Comparison of ENCODE assay signal across 35 cellular contexts in the genomic region with DNA sequence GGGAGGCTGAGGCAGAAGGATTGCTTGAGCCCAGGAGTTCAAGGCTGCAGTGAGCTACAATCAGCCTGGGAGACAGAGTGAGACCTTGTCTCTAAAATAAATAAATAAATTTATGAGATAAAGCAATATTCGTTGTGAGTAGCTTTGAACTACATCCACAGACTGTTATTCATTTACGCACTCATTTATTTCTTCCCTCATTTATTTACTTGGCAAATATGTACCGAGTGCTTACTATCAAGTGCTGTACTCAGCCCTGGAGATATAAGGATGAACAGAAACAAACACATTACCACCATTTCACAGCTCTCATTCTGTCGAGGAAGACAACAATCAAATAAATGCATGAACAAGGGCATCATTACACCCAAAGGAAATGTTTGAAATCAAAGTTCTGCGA. TPM values are rescaled to one million over a fixed set of nuclear protein-coding genes. Genes with fewer than 3 reads are reported as not detected.
"Had no signal": no experiment of that assay in that cellular context is flagged by ENCODE, and none has a peak within 500 bp of the region (broad histone marks: within the 10 kb centered on the region; RNA-seq: fewer than 3 reads in every experiment).

No MANE protein-coding gene starts in this region.

- H3K27ac ChIP-seq: adrenal gland, cardiac muscle cell, VCaP had no signal

- DNase-seq: activated B cell treated with CpG ODN at 0.5 μM for 24 hours; activated CD4-positive, alpha-beta memory T cell treated with anti-CD3 and anti-CD28 coated beads for 36 hours; activated CD4-positive, alpha-beta T cell treated with anti-CD3 and anti-CD28 coated beads for 4 hours; activated CD4-positive, alpha-beta T cell treated with anti-CD3 and anti-CD28 coated beads, Interleukin-2, amount 10 ng/mL, durations not matched to agents 24 days and 14 days; activated CD4-positive, alpha-beta T cell treated with anti-CD3 and anti-CD28 coated beads, Interleukin-2, amount 50 U/mL, for 1 hour; activated CD4-positive, alpha-beta T cell treated with anti-CD3 and anti-CD28 coated beads, Interleukin-2, amount 50 U/mL, for 4 hours; activated CD4-positive, CD25-positive, alpha-beta regulatory T cell treated with anti-CD3 and anti-CD28 coated beads, Interleukin-2, amount 50 U/mL, for 72 hours; activated CD8-positive, alpha-beta memory T cell treated with anti-CD3 and anti-CD28 coated beads, Interleukin-2, amount 50 U/mL, for 4 hours; activated CD8-positive, alpha-beta T cell treated with anti-CD3 and anti-CD28 coated beads for 36 hours; activated effector memory CD4-positive, alpha-beta T cell treated with anti-CD3 and anti-CD28 coated beads, Interleukin-2, amount 50 U/mL, for 16 hours; activated gamma-delta T cell treated with Interleukin-2 at 50 U/mL for 16 hours; activated naive CD4-positive, alpha-beta T cell; activated naive CD4-positive, alpha-beta T cell treated with anti-CD3 and anti-CD28 coated beads for 36 hours; activated naive CD4-positive, alpha-beta T cell treated with anti-CD3 and anti-CD28 coated beads, Interleukin-2, amount 50 U/mL, for 16 hours; activated naive CD8-positive, alpha-beta T cell treated with anti-CD3 and anti-CD28 coated beads for 36 hours; activated T-cell treated with anti-CD3 and anti-CD28 coated beads for 4 hours; activated T-cell treated with anti-CD3 and anti-CD28 coated beads, Interleukin-2, amount 50 U/mL, for 1 hour; activated T-cell treated with anti-CD3 and anti-CD28 coated beads, Interleukin-2, amount 50 U/mL, for 4 hours; activated T-cell treated with anti-CD3 and anti-CD28 coated beads, Interleukin-2, amount 50 U/mL, for 72 hours; adrenal gland; amniotic stem cell; aorta; caudate nucleus; cerebellar nuclear complex; T-helper 2 cell; T-helper 9 cell had no signal

- H3K9me3 ChIP-seq: adrenal gland had no signal

- ATAC-seq: activated CD8-positive, alpha-beta T cell treated with anti-CD3 and anti-CD28 coated beads for 36 hours; activated naive CD4-positive, alpha-beta T cell treated with anti-CD3 and anti-CD28 coated beads, Interleukin-2, amount 50 U/mL, for 72 hours; activated T-cell treated with anti-CD3 and anti-CD28 coated beads, Interleukin-2, amount 50 U/mL, for 4 hours; activated T-cell treated with anti-CD3 and anti-CD28 coated beads, Interleukin-2, amount 50 U/mL, for 72 hours; activated T-helper 17 cell treated with anti-CD3 and anti-CD28 coated beads, Interleukin-2, amount 50 U/mL, for 72 hours had no signal

- H3K4me1 ChIP-seq: adrenal gland had no signal

- H3K27me3 ChIP-seq: adrenal gland had no signal

- H3K4me3 ChIP-seq: adrenal gland, cardiac muscle cell had no signal

- H3K36me3 ChIP-seq: adrenal gland, cardiac muscle cell had no signal

RNA-seq across cellular contexts. Expression of a gene that starts 24.7 kb away (rescaled TPM):
- total RNA-seq: activated B cell treated with CpG ODN at 0.5 μM for 24 hours; activated CD4-positive, alpha-beta memory T cell treated with anti-CD3 and anti-CD28 coated beads for 36 hours; activated CD4-positive, alpha-beta T cell treated with anti-CD3 and anti-CD28 coated beads, Interleukin-2, amount 10 ng/mL, durations not matched to agents 24 days and 14 days; activated CD8-positive, alpha-beta memory T cell treated with anti-CD3 and anti-CD28 coated beads for 36 hours; activated CD8-positive, alpha-beta T cell treated with anti-CD3 and anti-CD28 coated beads for 36 hours; activated naive CD4-positive, alpha-beta T cell treated with anti-CD3 and anti-CD28 coated beads for 36 hours; activated naive CD4-positive, alpha-beta T cell treated with anti-CD3 and anti-CD28 coated beads, Interleukin-2, amount 50 U/mL, for 72 hours; activated naive CD8-positive, alpha-beta T cell treated with anti-CD3 and anti-CD28 coated beads for 36 hours; activated T-cell treated with anti-CD3 and anti-CD28 coated beads, Interleukin-2, amount 50 U/mL, for 4 hours; activated T-cell treated with anti-CD3 and anti-CD28 coated beads, Interleukin-2, amount 50 U/mL, for 72 hours; activated T-helper 1 cell treated with anti-CD3 and anti-CD28 coated beads, Interleukin-12 subunit alpha, Interleukin-12 subunit beta, Interleukin-2, Interleukin-4 antibody, amounts not matched to agents 30 ng/mL and 10 ng/mL and 1 ng/mL, durations not matched to agents 14 hours and 24 hours and 36 hours; activated T-helper 17 cell treated with anti-CD3 and anti-CD28 coated beads, Interleukin-2, amount 50 U/mL, for 72 hours; adrenal gland; aorta; astrocyte; bronchial epithelial cell; cardiac muscle cell; chondrocyte had no signal

RNA-seq across cellular contexts. Expression of a gene that starts 27.4 kb away (rescaled TPM):
- total RNA-seq: activated B cell treated with CpG ODN at 0.5 μM for 24 hours; activated CD4-positive, alpha-beta memory T cell treated with anti-CD3 and anti-CD28 coated beads for 36 hours; activated CD4-positive, alpha-beta T cell treated with anti-CD3 and anti-CD28 coated beads, Interleukin-2, amount 10 ng/mL, durations not matched to agents 24 days and 14 days; activated CD8-positive, alpha-beta memory T cell treated with anti-CD3 and anti-CD28 coated beads for 36 hours; activated CD8-positive, alpha-beta T cell treated with anti-CD3 and anti-CD28 coated beads for 36 hours; activated naive CD4-positive, alpha-beta T cell treated with anti-CD3 and anti-CD28 coated beads for 36 hours; activated naive CD4-positive, alpha-beta T cell treated with anti-CD3 and anti-CD28 coated beads, Interleukin-2, amount 50 U/mL, for 72 hours; activated naive CD8-positive, alpha-beta T cell treated with anti-CD3 and anti-CD28 coated beads for 36 hours; activated T-cell treated with anti-CD3 and anti-CD28 coated beads, Interleukin-2, amount 50 U/mL, for 4 hours; activated T-cell treated with anti-CD3 and anti-CD28 coated beads, Interleukin-2, amount 50 U/mL, for 72 hours; activated T-helper 1 cell treated with anti-CD3 and anti-CD28 coated beads, Interleukin-12 subunit alpha, Interleukin-12 subunit beta, Interleukin-2, Interleukin-4 antibody, amounts not matched to agents 30 ng/mL and 10 ng/mL and 1 ng/mL, durations not matched to agents 14 hours and 24 hours and 36 hours; activated T-helper 17 cell treated with anti-CD3 and anti-CD28 coated beads, Interleukin-2, amount 50 U/mL, for 72 hours; adrenal gland; aorta; astrocyte; bronchial epithelial cell; cardiac muscle cell; chondrocyte had no signal

RNA-seq across cellular contexts. Expression of a gene that starts 32.2 kb away (rescaled TPM):
- total RNA-seq: activated B cell treated with CpG ODN at 0.5 μM for 24 hours; activated CD4-positive, alpha-beta memory T cell treated with anti-CD3 and anti-CD28 coated beads for 36 hours; activated CD4-positive, alpha-beta T cell treated with anti-CD3 and anti-CD28 coated beads, Interleukin-2, amount 10 ng/mL, durations not matched to agents 24 days and 14 days; activated CD8-positive, alpha-beta memory T cell treated with anti-CD3 and anti-CD28 coated beads for 36 hours; activated CD8-positive, alpha-beta T cell treated with anti-CD3 and anti-CD28 coated beads for 36 hours; activated naive CD4-positive, alpha-beta T cell treated with anti-CD3 and anti-CD28 coated beads for 36 hours; activated naive CD4-positive, alpha-beta T cell treated with anti-CD3 and anti-CD28 coated beads, Interleukin-2, amount 50 U/mL, for 72 hours; activated naive CD8-positive, alpha-beta T cell treated with anti-CD3 and anti-CD28 coated beads for 36 hours; activated T-cell treated with anti-CD3 and anti-CD28 coated beads, Interleukin-2, amount 50 U/mL, for 4 hours; activated T-cell treated with anti-CD3 and anti-CD28 coated beads, Interleukin-2, amount 50 U/mL, for 72 hours; activated T-helper 1 cell treated with anti-CD3 and anti-CD28 coated beads, Interleukin-12 subunit alpha, Interleukin-12 subunit beta, Interleukin-2, Interleukin-4 antibody, amounts not matched to agents 30 ng/mL and 10 ng/mL and 1 ng/mL, durations not matched to agents 14 hours and 24 hours and 36 hours; activated T-helper 17 cell treated with anti-CD3 and anti-CD28 coated beads, Interleukin-2, amount 50 U/mL, for 72 hours; astrocyte; bronchial epithelial cell; cardiac muscle cell had no signal

RNA-seq across cellular contexts. Expression of a gene that starts 49.9 kb away (rescaled TPM):
- total RNA-seq: activated B cell treated with CpG ODN at 0.5 μM for 24 hours; activated CD4-positive, alpha-beta memory T cell treated with anti-CD3 and anti-CD28 coated beads for 36 hours; activated CD4-positive, alpha-beta T cell treated with anti-CD3 and anti-CD28 coated beads, Interleukin-2, amount 10 ng/mL, durations not matched to agents 24 days and 14 days; activated CD8-positive, alpha-beta memory T cell treated with anti-CD3 and anti-CD28 coated beads for 36 hours; activated CD8-positive, alpha-beta T cell treated with anti-CD3 and anti-CD28 coated beads for 36 hours; activated naive CD4-positive, alpha-beta T cell treated with anti-CD3 and anti-CD28 coated beads for 36 hours; activated naive CD4-positive, alpha-beta T cell treated with anti-CD3 and anti-CD28 coated beads, Interleukin-2, amount 50 U/mL, for 72 hours; activated naive CD8-positive, alpha-beta T cell treated with anti-CD3 and anti-CD28 coated beads for 36 hours; activated T-cell treated with anti-CD3 and anti-CD28 coated beads, Interleukin-2, amount 50 U/mL, for 72 hours; activated T-helper 1 cell treated with anti-CD3 and anti-CD28 coated beads, Interleukin-12 subunit alpha, Interleukin-12 subunit beta, Interleukin-2, Interleukin-4 antibody, amounts not matched to agents 30 ng/mL and 10 ng/mL and 1 ng/mL, durations not matched to agents 14 hours and 24 hours and 36 hours; activated T-helper 17 cell treated with anti-CD3 and anti-CD28 coated beads, Interleukin-2, amount 50 U/mL, for 72 hours; astrocyte; bronchial epithelial cell; cardiac muscle cell; chondrocyte had no signal
